Comparison of ENCODE assay signal across 1 cellular context in the genomic region with DNA sequence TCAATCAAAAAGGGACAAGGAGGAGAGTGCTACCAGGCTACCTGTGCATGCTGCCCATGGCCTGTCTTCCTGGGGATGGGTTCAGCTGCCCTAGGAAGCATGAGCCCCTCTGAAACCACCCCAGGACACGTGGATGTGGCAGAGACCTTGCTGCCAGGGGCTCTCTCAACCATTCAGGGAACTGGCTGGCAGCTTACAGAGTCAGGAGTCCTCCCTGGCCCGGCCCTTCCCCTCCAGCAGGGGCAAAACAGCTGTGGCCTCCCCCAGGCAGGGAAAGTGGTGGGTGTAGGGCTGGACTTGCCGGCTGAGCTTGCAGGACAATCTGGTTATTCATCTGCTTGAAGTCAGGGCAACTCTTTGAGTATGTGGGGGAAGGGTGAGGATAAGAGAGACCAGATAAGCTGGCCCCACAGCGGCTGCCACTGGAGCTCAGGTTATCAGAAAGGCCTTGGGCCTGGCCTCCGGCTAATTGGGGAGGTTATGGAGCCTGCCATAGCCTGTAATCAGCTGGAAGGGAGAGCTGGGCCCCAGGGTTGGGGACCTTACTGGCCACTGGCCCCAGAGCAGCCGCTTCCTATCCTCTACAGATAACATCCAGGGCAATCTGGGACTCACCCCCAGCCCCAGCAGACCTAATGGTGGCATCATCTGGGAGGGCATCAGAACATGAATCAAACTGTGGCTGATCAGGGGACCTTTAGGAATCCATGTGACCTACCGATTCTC.
A peak's percentile ranks its signal among the peaks of the same experiment; 100 is the strongest.
TF ChIP-seq lines count a peak whose summit lies in the region.

No MANE protein-coding gene starts in this region.

TF ChIP-seq in HepG2, 621 proteins besides CTCF, POLR2A, EP300 and RAD21 (continued from another document and continues in another):
- TF ChIP-seq ZGPAT (CRISPR knock-in tag; IDR thresholded peaks at IDR 0.05) (peak; percentile 49; the same call in 1 of the 2 replicates), ZNF740 (CRISPR knock-in tag; IDR thresholded peaks at IDR 0.05) (peak; percentile 80; the same call in 1 of the 2 replicates), NFIC (IDR thresholded peaks at IDR 0.05; ENCODE audit: low read length) (no peak), HNRNPL (IDR thresholded peaks at IDR 0.05; ENCODE audit: low read depth, low read length) (peak; percentile 95), ATF7-NPFF (CRISPR knock-in tag; IDR thresholded peaks at IDR 0.05; ENCODE audit: low read depth) (peak; percentile 80), ZNF431 (CRISPR knock-in tag; IDR thresholded peaks at IDR 0.05; ENCODE audit: borderline replicate concordance, low read depth) (no peak), IRX3 (CRISPR knock-in tag; IDR thresholded peaks at IDR 0.05; ENCODE audit: borderline replicate concordance, low read depth) (no peak; the same call in 1 of the 2 replicates), ZNF510 (CRISPR knock-in tag; IDR thresholded peaks at IDR 0.05; ENCODE audit: low read depth) (peak; percentile 85; the same call in 1 of the 2 replicates), NR2F2 (IDR thresholded peaks at IDR 0.05; ENCODE audit: borderline replicate concordance, low read depth) (peak; percentile 61; the same call in 1 of the 2 replicates), RXRA (CRISPR knock-in tag; IDR thresholded peaks at IDR 0.05) (peak; percentile 83), NFYC (CRISPR knock-in tag; IDR thresholded peaks at IDR 0.05) (no peak), ZNF232 (CRISPR knock-in tag; IDR thresholded peaks at IDR 0.05; ENCODE audit: borderline replicate concordance) (peak; percentile 47; the same call in 1 of the 2 replicates), ZNF788 (CRISPR knock-in tag; IDR thresholded peaks at IDR 0.05; ENCODE audit: borderline replicate concordance) (peak; percentile 93), ZC3H4 (CRISPR knock-in tag; IDR thresholded peaks at IDR 0.05; ENCODE audit: borderline replicate concordance) (no peak), DMTF1 (CRISPR knock-in tag; IDR thresholded peaks at IDR 0.05) (0 out of 2 replicates have a peak, but pooled peaks have one; percentile 27), ZBTB10 (CRISPR knock-in tag; IDR thresholded peaks at IDR 0.05; ENCODE audit: borderline replicate concordance) (peak; percentile 32; the same call in 1 of the 2 replicates), ATRX (CRISPR knock-in tag; IDR thresholded peaks at IDR 0.05; ENCODE audit: borderline replicate concordance) (no peak), ZNF230 (CRISPR knock-in tag; IDR thresholded peaks at IDR 0.05) (peak; percentile 81; the same call in 1 of the 2 replicates)
- TF ChIP-seq, protein P1, sequence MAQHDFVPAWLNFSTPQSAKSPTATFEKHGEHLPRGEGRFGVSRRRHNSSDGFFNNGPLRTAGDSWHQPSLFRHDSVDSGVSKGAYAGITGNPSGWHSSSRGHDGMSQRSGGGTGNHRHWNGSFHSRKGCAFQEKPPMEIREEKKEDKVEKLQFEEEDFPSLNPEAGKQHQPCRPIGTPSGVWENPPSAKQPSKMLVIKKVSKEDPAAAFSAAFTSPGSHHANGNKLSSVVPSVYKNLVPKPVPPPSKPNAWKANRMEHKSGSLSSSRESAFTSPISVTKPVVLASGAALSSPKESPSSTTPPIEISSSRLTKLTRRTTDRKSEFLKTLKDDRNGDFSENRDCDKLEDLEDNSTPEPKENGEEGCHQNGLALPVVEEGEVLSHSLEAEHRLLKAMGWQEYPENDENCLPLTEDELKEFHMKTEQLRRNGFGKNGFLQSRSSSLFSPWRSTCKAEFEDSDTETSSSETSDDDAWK (CRISPR knock-in tag; IDR thresholded peaks at IDR 0.05): no peak
- TF ChIP-seq, protein P2, sequence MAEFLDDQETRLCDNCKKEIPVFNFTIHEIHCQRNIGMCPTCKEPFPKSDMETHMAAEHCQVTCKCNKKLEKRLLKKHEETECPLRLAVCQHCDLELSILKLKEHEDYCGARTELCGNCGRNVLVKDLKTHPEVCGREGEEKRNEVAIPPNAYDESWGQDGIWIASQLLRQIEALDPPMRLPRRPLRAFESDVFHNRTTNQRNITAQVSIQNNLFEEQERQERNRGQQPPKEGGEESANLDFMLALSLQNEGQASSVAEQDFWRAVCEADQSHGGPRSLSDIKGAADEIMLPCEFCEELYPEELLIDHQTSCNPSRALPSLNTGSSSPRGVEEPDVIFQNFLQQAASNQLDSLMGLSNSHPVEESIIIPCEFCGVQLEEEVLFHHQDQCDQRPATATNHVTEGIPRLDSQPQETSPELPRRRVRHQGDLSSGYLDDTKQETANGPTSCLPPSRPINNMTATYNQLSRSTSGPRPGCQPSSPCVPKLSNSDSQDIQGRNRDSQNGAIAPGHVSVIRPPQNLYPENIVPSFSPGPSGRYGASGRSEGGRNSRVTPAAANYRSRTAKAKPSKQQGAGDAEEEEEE (CRISPR knock-in tag; IDR thresholded peaks at IDR 0.05; ENCODE audit: borderline replicate concordance): peak; percentile 25; the same call in 1 of the 2 replicates
- TF ChIP-seq, protein P3, sequence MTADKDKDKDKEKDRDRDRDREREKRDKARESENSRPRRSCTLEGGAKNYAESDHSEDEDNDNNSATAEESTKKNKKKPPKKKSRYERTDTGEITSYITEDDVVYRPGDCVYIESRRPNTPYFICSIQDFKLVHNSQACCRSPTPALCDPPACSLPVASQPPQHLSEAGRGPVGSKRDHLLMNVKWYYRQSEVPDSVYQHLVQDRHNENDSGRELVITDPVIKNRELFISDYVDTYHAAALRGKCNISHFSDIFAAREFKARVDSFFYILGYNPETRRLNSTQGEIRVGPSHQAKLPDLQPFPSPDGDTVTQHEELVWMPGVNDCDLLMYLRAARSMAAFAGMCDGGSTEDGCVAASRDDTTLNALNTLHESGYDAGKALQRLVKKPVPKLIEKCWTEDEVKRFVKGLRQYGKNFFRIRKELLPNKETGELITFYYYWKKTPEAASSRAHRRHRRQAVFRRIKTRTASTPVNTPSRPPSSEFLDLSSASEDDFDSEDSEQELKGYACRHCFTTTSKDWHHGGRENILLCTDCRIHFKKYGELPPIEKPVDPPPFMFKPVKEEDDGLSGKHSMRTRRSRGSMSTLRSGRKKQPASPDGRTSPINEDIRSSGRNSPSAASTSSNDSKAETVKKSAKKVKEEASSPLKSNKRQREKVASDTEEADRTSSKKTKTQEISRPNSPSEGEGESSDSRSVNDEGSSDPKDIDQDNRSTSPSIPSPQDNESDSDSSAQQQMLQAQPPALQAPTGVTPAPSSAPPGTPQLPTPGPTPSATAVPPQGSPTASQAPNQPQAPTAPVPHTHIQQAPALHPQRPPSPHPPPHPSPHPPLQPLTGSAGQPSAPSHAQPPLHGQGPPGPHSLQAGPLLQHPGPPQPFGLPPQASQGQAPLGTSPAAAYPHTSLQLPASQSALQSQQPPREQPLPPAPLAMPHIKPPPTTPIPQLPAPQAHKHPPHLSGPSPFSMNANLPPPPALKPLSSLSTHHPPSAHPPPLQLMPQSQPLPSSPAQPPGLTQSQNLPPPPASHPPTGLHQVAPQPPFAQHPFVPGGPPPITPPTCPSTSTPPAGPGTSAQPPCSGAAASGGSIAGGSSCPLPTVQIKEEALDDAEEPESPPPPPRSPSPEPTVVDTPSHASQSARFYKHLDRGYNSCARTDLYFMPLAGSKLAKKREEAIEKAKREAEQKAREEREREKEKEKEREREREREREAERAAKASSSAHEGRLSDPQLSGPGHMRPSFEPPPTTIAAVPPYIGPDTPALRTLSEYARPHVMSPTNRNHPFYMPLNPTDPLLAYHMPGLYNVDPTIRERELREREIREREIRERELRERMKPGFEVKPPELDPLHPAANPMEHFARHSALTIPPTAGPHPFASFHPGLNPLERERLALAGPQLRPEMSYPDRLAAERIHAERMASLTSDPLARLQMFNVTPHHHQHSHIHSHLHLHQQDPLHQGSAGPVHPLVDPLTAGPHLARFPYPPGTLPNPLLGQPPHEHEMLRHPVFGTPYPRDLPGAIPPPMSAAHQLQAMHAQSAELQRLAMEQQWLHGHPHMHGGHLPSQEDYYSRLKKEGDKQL (CRISPR knock-in tag; IDR thresholded peaks at IDR 0.05; ENCODE audit: low read depth): peak; percentile 30; the same call in 1 of the 2 replicates
- TF ChIP-seq, protein P4, sequence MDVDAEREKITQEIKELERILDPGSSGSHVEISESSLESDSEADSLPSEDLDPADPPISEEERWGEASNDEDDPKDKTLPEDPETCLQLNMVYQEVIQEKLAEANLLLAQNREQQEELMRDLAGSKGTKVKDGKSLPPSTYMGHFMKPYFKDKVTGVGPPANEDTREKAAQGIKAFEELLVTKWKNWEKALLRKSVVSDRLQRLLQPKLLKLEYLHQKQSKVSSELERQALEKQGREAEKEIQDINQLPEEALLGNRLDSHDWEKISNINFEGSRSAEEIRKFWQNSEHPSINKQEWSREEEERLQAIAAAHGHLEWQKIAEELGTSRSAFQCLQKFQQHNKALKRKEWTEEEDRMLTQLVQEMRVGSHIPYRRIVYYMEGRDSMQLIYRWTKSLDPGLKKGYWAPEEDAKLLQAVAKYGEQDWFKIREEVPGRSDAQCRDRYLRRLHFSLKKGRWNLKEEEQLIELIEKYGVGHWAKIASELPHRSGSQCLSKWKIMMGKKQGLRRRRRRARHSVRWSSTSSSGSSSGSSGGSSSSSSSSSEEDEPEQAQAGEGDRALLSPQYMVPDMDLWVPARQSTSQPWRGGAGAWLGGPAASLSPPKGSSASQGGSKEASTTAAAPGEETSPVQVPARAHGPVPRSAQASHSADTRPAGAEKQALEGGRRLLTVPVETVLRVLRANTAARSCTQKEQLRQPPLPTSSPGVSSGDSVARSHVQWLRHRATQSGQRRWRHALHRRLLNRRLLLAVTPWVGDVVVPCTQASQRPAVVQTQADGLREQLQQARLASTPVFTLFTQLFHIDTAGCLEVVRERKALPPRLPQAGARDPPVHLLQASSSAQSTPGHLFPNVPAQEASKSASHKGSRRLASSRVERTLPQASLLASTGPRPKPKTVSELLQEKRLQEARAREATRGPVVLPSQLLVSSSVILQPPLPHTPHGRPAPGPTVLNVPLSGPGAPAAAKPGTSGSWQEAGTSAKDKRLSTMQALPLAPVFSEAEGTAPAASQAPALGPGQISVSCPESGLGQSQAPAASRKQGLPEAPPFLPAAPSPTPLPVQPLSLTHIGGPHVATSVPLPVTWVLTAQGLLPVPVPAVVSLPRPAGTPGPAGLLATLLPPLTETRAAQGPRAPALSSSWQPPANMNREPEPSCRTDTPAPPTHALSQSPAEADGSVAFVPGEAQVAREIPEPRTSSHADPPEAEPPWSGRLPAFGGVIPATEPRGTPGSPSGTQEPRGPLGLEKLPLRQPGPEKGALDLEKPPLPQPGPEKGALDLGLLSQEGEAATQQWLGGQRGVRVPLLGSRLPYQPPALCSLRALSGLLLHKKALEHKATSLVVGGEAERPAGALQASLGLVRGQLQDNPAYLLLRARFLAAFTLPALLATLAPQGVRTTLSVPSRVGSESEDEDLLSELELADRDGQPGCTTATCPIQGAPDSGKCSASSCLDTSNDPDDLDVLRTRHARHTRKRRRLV (CRISPR knock-in tag; IDR thresholded peaks at IDR 0.05): no peak
